ENCODE assay signal across 8 cellular contexts in genomic region chr6:129490551-129491245, GRCh38.
DNase-seq lines count a peak whose midpoint lies in the region; ATAC-seq, FAIRE-seq and TF ChIP-seq lines count a peak whose summit lies in the region.

No MANE protein-coding gene starts in this region.

- peak overlapping the region; percentile 40 for H3K4me3 ChIP-seq in CD8-positive, alpha-beta memory T cell (ENCODE audit: low read length)
- H3K4me3 ChIP-seq in bronchial epithelial cell (ENCODE audit: low read depth, low read length) (peak overlapping the region; percentile 31), liver (ENCODE audit: low read depth in 1 of 3, low read length in 3 of 3) (no peak overlapping the region)

- H3K9me3 ChIP-seq in CD8-positive, alpha-beta memory T cell (ENCODE audit: low read length): no peaks in the 10 kb centered on the region
- no peaks in the 10 kb centered on the region for H3K9me3 ChIP-seq in liver (ENCODE audit: control insufficient read depth in 4 of 4, low read length in 3 of 4)

- H3K36me3 Mint-ChIP-seq in CD8-positive, alpha-beta memory T cell: no peaks in the 10 kb centered on the region

- H3K4me1 ChIP-seq in CD8-positive, alpha-beta memory T cell (ENCODE audit: insufficient read depth, low read length): peaks cover 25% of the 10 kb centered on the region
- H3K4me1 ChIP-seq in liver (ENCODE audit: control insufficient read depth in 4 of 4, insufficient read depth in 4 of 4, low read length in 3 of 4): no peaks in the 10 kb centered on the region

- FAIRE-seq in bronchial epithelial cell (lab: Jason Lieb, UNC): peak; percentile 43

- peak overlapping the region; percentile 73 for H3K27ac ChIP-seq in CD8-positive, alpha-beta memory T cell (ENCODE audit: low read depth, low read length)
- H3K27ac ChIP-seq in liver (ENCODE audit: low read depth in 1 of 2, low read length in 2 of 2): peak overlapping the region; percentile 40 to 48

- H3K4me3 Mint-ChIP-seq in CD8-positive, alpha-beta memory T cell: peak overlapping the region; percentile 75 to 89 (median 80)

- no peaks in the 10 kb centered on the region for H3K27me3 Mint-ChIP-seq in CD8-positive, alpha-beta memory T cell

- TF ChIP-seq RAD21 in liver (IDR thresholded peaks at IDR 0.05): no peak

- peak overlapping the region in 1 of 2 donors; percentile 70 for H3K9ac ChIP-seq in liver (ENCODE audit: low read depth in 1 of 2, low read length in 2 of 2)

- DNase-seq in CD8-positive, alpha-beta memory T cell: peak; percentile 29 to 79 (median 72)
- DNase-seq in HT-29 (ENCODE audit: low spot score) (peak; percentile 81), UCSD-AML1 (lab: John Stamatoyannopoulos, UW; ENCODE audit: unreplicated experiment) (peak; percentile 40), bronchial epithelial cell (ENCODE audit: low read depth) (peak; percentile 98), retina (no peak)
- DNase-seq in stimulated activated CD8-positive, alpha-beta memory T cell treated with anti-CD3 and anti-CD28 coated beads, Interleukin-2, amount 100 ng/mL, for 1 hour (ENCODE audit: low read depth in 2 of 2): peak; percentile 25 to 47

- peaks cover 28 to 37% (median 28%) of the 10 kb centered on the region in 3 donors for H3K4me1 Mint-ChIP-seq in CD8-positive, alpha-beta memory T cell

- no peak for TF ChIP-seq CTCF in bronchial epithelial cell (IDR thresholded peaks at IDR 0.05; ENCODE audit: insufficient read depth, low read length, severe bottlenecking)
- no peak for TF ChIP-seq CTCF in liver (IDR thresholded peaks at IDR 0.05; ENCODE audit: low read depth, low read length, missing input control)

- POLR2A ChIA-PET in CD8-positive, alpha-beta memory T cell (lab: Charles Lee): interaction anchor here (1.2 kb wide), 1 partner anchor 529 kb away, joined by 3 read pairs; no protein-coding TSS in a partner anchor

- ATAC-seq in GM21381 (IDR thresholded peaks at IDR 0.05; ENCODE audit: unreplicated experiment): peak; percentile 88

- H3K27ac Mint-ChIP-seq in CD8-positive, alpha-beta memory T cell: peak overlapping the region; percentile 89 to 99 (median 94)

- no peaks in the 10 kb centered on the region for H3K27me3 ChIP-seq in CD8-positive, alpha-beta memory T cell (ENCODE audit: insufficient read depth, low read length, poor library complexity, severe bottlenecking)
- H3K27me3 ChIP-seq in bronchial epithelial cell (ENCODE audit: control insufficient read depth, insufficient read depth, low read length): no peaks in the 10 kb centered on the region
- no peaks in the 10 kb centered on the region for H3K27me3 ChIP-seq in liver (ENCODE audit: control insufficient read depth in 4 of 4, insufficient read depth in 4 of 4, low read length in 3 of 4)

- WGBS in liver: 69% methylated on average over 9 of the region's 9 CpGs

- CTCF ChIA-PET in CD8-positive, alpha-beta memory T cell (lab: Charles Lee): interaction anchor here (2.4 kb wide), 1 partner anchor 9 kb away, joined by 8 read pairs; no protein-coding TSS in a partner anchor

- no peaks in the 10 kb centered on the region for H3K9me3 Mint-ChIP-seq in CD8-positive, alpha-beta memory T cell

- H3K36me3 ChIP-seq in CD8-positive, alpha-beta memory T cell (ENCODE audit: insufficient read depth, low read length): no peaks in the 10 kb centered on the region
- H3K36me3 ChIP-seq in bronchial epithelial cell (ENCODE audit: control insufficient read depth, insufficient read depth, low read length): no peaks in the 10 kb centered on the region
- H3K36me3 ChIP-seq in liver (ENCODE audit: control insufficient read depth in 4 of 4, insufficient read depth in 3 of 4, low read depth in 1 of 4, low read length in 3 of 4): peaks cover 0 to 2% (median 0%) of the 10 kb centered on the region in 4 donors

TF ChIP-seq in liver, 16 proteins besides CTCF, POLR2A, EP300 and RAD21:
- TF ChIP-seq JUND (IDR thresholded peaks at IDR 0.05) (peak; percentile 7 to 41), REST (IDR thresholded peaks at IDR 0.05) (no peak)
TF ChIP-seq in liver: peak in this region for 1.

Comparison
In these comparisons a context has a peak if more than half of its experiments do, and no peak if none do; other contexts are left out.
1. H3K4me3 ChIP-seq: peak in CD8-positive, alpha-beta memory T cell (single experiment) and bronchial epithelial cell (single experiment); none in liver (0 of 3).